20 cellular contexts compared by ENCODE assay signal in the genomic region with DNA sequence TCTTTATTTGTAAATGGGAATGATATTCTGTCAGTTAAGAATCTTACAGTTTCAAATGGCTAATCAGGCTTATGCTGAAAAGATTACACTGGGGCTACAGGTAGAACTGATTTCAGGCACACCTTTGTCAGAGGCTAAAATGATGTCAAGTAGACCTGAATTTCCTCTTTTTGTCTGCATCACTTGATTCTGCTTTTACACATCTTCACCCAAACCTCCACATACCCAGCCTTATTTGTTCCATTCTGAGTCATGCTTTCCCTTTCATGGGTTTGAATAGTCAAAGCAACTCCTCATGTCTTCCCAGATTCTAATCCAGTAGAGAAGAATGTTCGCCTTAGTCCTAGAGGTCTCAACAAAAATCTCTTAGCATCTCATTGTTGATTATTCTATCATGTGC.
"Had no signal": no experiment of that assay in that cellular context is flagged by ENCODE, and none has a peak within 500 bp of the region (broad histone marks: within the 10 kb centered on the region; RNA-seq: fewer than 3 reads in every experiment).

No MANE protein-coding gene starts in this region.

- H3K4me1 ChIP-seq: esophagus muscularis mucosa, heart left ventricle, pancreas, tibial artery, upper lobe of left lung, uterus had no signal

- H3K27me3 Mint-ChIP-seq: naive B cell, progenitor cell of endocrine pancreas had no signal

- H3K27ac ChIP-seq: esophagus muscularis mucosa, heart left ventricle, pancreas, tibial artery, upper lobe of left lung, uterus had no signal

- H3K4me1 Mint-ChIP-seq: naive B cell, nephron had no signal

- H3K27me3 ChIP-seq: esophagus muscularis mucosa, heart left ventricle, pancreas, tibial artery, upper lobe of left lung, uterus had no signal

- DNase-seq: effector memory CD4-positive, alpha-beta T cell; heart left ventricle; hippocampal formation; left colon; left ventricle myocardium superior; mesenchymal stem cell; naive B cell; occipital lobe; pancreas; right cardiac atrium; small intestine; stimulated activated CD4-positive, alpha-beta T cell treated with anti-CD3 and anti-CD28 coated beads, Interleukin-12 subunit alpha, Interleukin-12 subunit beta, amount 100 ng/mL, for 4 hours; stimulated activated naive CD4-positive, alpha-beta T cell treated with Interleukin-2 at 50 U/mL for 16 hours; tibial artery; upper lobe of left lung; uterus had no signal

- H3K4me3 ChIP-seq: esophagus muscularis mucosa, heart left ventricle, lung, pancreas, tibial artery, upper lobe of left lung, uterus had no signal

- H3K4me3 Mint-ChIP-seq: naive B cell, nephron had no signal

- ATAC-seq: heart left ventricle, left colon, left ventricle myocardium superior, pancreas, right cardiac atrium had no signal

- H3K27ac Mint-ChIP-seq: naive B cell, nephron had no signal

- H3K36me3 ChIP-seq: pancreas, upper lobe of left lung, uterus had no signal
